In genomic region chr9:65445991-65446390, GRCh38 we compare ENCODE assay signal across 8 cellular contexts.
DNase-seq lines count a peak whose midpoint lies in the region; ATAC-seq, FAIRE-seq and TF ChIP-seq lines count a peak whose summit lies in the region.
"Not testable (repeated sequence)": the region's sequence is repeated elsewhere in the genome, so short reads cannot be mapped to it uniquely, and the experiment has no call there.

No MANE protein-coding gene starts in this region.

- intact Hi-C loops in K562 (cut with micrococcal nuclease); cardiac septum (cut with DNase I); sciatic nerve (cut with DNase I): not testable (repeated sequence)

- FAIRE-seq in K562 (lab: Jason Lieb, UNC): not testable (repeated sequence)

- not testable (repeated sequence) for TF ChIP-seq POLR2A in K562 (conservative IDR thresholded peaks at IDR 0.05)

- H3K4me2 ChIP-seq in K562 (ENCODE audit: insufficient read depth, low read length): not testable (repeated sequence)

- not testable (repeated sequence) for H3K79me2 ChIP-seq in K562 (ENCODE audit: control insufficient read depth, insufficient read depth, low read length)

- H3K4me3 ChIP-seq in K562: not testable (repeated sequence)

- not testable (repeated sequence) for H3K9me1 ChIP-seq in K562 (ENCODE audit: control insufficient read depth, insufficient read depth, low read length)

- not testable (repeated sequence) for H3K9me3 ChIP-seq in K562 (replicated peaks; ENCODE audit: control insufficient read depth, insufficient read depth, low read depth, low read length)

- in situ Hi-C loops in K562 (cut with MboI): not testable (repeated sequence)

- POLR2A ChIA-PET in K562 (lab: Yijun Ruan, JAX): not testable (repeated sequence)

- not testable (repeated sequence) for H4K20me1 ChIP-seq in K562 (replicated peaks; ENCODE audit: control insufficient read depth, insufficient read depth, low read length)

- H3K36me3 ChIP-seq in K562 (ENCODE audit: control insufficient read depth, insufficient read depth, low read length): not testable (repeated sequence)

- DNase-seq in DMS153 (lab: John Stamatoyannopoulos, UW) (peak; percentile 58), Daoy (ENCODE audit: low read depth) (peak; percentile 44), SK-N-DZ (ENCODE audit: low spot score) (peak; percentile 23), K562 (ENCODE audit: extremely low read depth in 1 of 4, low spot score in 3 of 4) (peak in 1 of 4 experiments; percentile 25), cardiac septum (ENCODE audit: low spot score) (peak; percentile 15), mucosa of gallbladder (ENCODE audit: low spot score) (peak; percentile 56), sciatic nerve (ENCODE audit: low spot score) (peak; percentile 21)

- H3K4me1 ChIP-seq in K562 (replicated peaks in 1 of 2; ENCODE audit: control insufficient read depth in 2 of 2, insufficient read depth in 2 of 2, low read length in 2 of 2): not testable (repeated sequence)

- not testable (repeated sequence) for H3K27ac ChIP-seq in K562 (ENCODE audit: extremely low read depth, low read depth, low read length)

- H3K9ac ChIP-seq in K562 (ENCODE audit: insufficient read depth in 1 of 2, low read depth in 2 of 2, low read length in 2 of 2): not testable (repeated sequence)

- not testable (repeated sequence) for H2AFZ ChIP-seq in K562 (ENCODE audit: low read depth, low read length)

- H3K27me3 ChIP-seq in K562 (ENCODE audit: control insufficient read depth in 2 of 2, insufficient read depth in 2 of 2, low read length in 2 of 2): not testable (repeated sequence)

- CTCF ChIA-PET in K562 (lab: Yijun Ruan, JAX; ENCODE audit: low intra/inter-chr PET ratio): not testable (repeated sequence)

- not testable (repeated sequence) for TF ChIP-seq EP300 in K562 (IDR thresholded peaks at IDR 0.05; ENCODE audit: low read length)

- not testable (repeated sequence) for TF ChIP-seq RAD21 in K562 (CRISPR knock-in tag; conservative IDR thresholded peaks at IDR 0.05 in 1 of 2, IDR thresholded peaks at IDR 0.05 in 1 of 2)

- ATAC-seq in SK-N-SH treated with all-trans-retinoic acid at 6 μM for 48 hours: peak; percentile 36; the same call in 1 of the 3 replicates
- ATAC-seq in K562: peak; percentile 64; the same call in 2 of the 3 replicates
- not testable (repeated sequence) for ATAC-seq in sciatic nerve

- BruUV-seq in K562 (replicated peaks; lab: Mats Ljungman, UMichigan): not testable (repeated sequence)

- not testable (repeated sequence) for TF ChIP-seq CTCF in K562 (IDR thresholded peaks at IDR 0.05 in 2 of 3, conservative IDR thresholded peaks at IDR 0.05 in 1 of 3; ENCODE audit: insufficient read depth in 2 of 3, low read depth in 1 of 3, low read length in 3 of 3)

- WGBS in K562 (ENCODE audit: insufficient coverage, low coverage, missing lambda C conversion rate): 11% methylated on average over 3 of the region's 7 CpGs

TF ChIP-seq in K562, 482 proteins besides CTCF, POLR2A, EP300 and RAD21:
- peak; percentile 58 for TF ChIP-seq GABPA (tag; conservative IDR thresholded peaks at IDR 0.05; ENCODE audit: low read depth)
